In the genomic region with DNA sequence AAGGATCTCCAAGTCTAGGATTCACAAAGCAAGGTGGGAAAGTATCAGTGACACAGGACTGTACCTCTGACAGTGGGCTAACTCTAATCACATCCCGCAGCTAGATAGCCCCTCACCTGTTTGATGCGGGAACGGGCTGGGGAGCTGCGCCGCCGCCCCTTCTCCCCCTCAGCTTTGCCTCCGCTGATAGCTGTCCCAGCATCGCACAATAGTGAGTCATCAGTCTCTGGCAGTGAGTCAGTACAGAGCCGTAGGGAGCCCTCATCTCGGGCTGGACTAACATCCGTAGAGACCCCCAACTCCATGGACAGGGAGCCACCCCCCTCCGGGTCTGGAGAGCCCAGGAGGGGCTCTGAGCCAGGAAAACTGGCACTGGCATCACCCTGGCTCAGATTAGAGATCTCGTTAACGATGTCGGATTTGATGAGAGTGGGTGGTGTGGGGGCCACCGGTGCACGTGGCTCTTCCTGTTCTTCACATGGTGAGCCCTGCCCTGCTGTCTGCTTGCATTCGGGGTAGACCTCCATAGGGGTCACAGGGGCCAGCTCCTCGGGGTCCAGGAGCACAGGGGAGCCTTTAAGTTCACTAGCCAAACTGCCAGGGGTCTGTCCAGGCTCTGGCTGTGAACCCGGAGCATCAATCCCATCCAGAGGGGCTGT, we compare ENCODE assay signal across 18 cellular contexts. TPM values are rescaled to one million over a fixed set of nuclear protein-coding genes. Genes with fewer than 3 reads are reported as not detected.
DNase-seq lines count a peak whose midpoint lies in the region; ATAC-seq and TF ChIP-seq lines count a peak whose summit lies in the region.
"Had no signal": no experiment of that assay in that cellular context is flagged by ENCODE, and none has a peak within 500 bp of the region (broad histone marks: within the 10 kb centered on the region; RNA-seq: fewer than 3 reads in every experiment).

No MANE protein-coding gene starts in this region.

- no peaks in the 10 kb centered on the region for H3K27me3 ChIP-seq in SJSA1 (replicated peaks)
- H3K27me3 ChIP-seq in fibroblast of lung (ENCODE audit: control insufficient read depth, insufficient read depth, low read length), result no peaks in the 10 kb centered on the region
- H3K27me3 ChIP-seq: gastroesophageal sphincter, SJCRH30 had no signal

- no peak overlapping the region for H3K4me2 ChIP-seq in fibroblast of lung (ENCODE audit: extremely low read depth, insufficient read depth, low read length)

- H4K20me1 ChIP-seq in fibroblast of lung (ENCODE audit: control insufficient read depth, extremely low read depth, insufficient read depth, low read length), result peaks cover 3% of the 10 kb centered on the region

- peaks cover 18% of the 10 kb centered on the region for H3K79me2 ChIP-seq in fibroblast of lung (ENCODE audit: control insufficient read depth, insufficient read depth, low read length)

- DNase-seq in EH (ENCODE audit: low read depth) (peak; percentile 76), SJSA1 (ENCODE audit: low read depth in 1 of 2, low spot score in 2 of 2) (peak; percentile 37 to 63), fibroblast of lung (ENCODE audit: low read depth in 2 of 2) (peak; percentile 51 to 79), sciatic nerve (ENCODE audit: low spot score) (no peak), NOMO-1 (lab: John Stamatoyannopoulos, UW; ENCODE audit: unreplicated experiment in 2 of 2) (no peak), CD1c-positive myeloid dendritic cell (ENCODE audit: extremely low spot score) (no peak), HT-29 (ENCODE audit: low spot score) (no peak)
- DNase-seq: COR-L47, KBM-7, naive B cell, NCI-H187 treated with DMSO at 0.1 percent for 48 hours, retina, SJCRH30 had no signal

- peak; percentile 25 for ATAC-seq in sciatic nerve
- no peak for ATAC-seq in HG02852 (IDR thresholded peaks at IDR 0.05; ENCODE audit: unreplicated experiment)
- ATAC-seq: activated naive CD4-positive, alpha-beta T cell treated with anti-CD3 and anti-CD28 coated beads, Interleukin-2, amount 50 U/mL, for 72 hours; gastroesophageal sphincter had no signal

- H3K36me3 ChIP-seq in SJSA1, result peaks cover 100% of the 10 kb centered on the region
- H3K36me3 ChIP-seq in fibroblast of lung (ENCODE audit: control insufficient read depth, insufficient read depth, low read length), result peaks cover 60% of the 10 kb centered on the region

- H3K27ac ChIP-seq in SJSA1 (peak overlapping the region; percentile 27), fibroblast of lung (ENCODE audit: insufficient read depth, low read length) (no peak overlapping the region)
- H3K27ac ChIP-seq: coronary artery, gastroesophageal sphincter, SJCRH30, VCaP had no signal

- H3K9me3 ChIP-seq in SJSA1 (replicated peaks) (no peaks in the 10 kb centered on the region), fibroblast of lung (ENCODE audit: control insufficient read depth, insufficient read depth, low read depth, low read length) (no peaks in the 10 kb centered on the region)
- H3K9me3 ChIP-seq: gastroesophageal sphincter, SJCRH30 had no signal

- intact Hi-C loops in sciatic nerve (cut with DNase I), result no loop called here

- H3K4me3 ChIP-seq in SJSA1 (no peak overlapping the region), fibroblast of lung (replicated peaks in 1 of 4; ENCODE audit: control extremely low read depth in 1 of 4, insufficient read depth in 1 of 4, low read depth in 3 of 4, low read length in 4 of 4) (no peak overlapping the region)
- H3K4me3 ChIP-seq: coronary artery, gastroesophageal sphincter, SJCRH30 had no signal

- no peak overlapping the region for H2AFZ ChIP-seq in fibroblast of lung (ENCODE audit: low read length)

- no peak for TF ChIP-seq CTCF in fibroblast of lung (conservative IDR thresholded peaks at IDR 0.05 in 1 of 2, IDR thresholded peaks at IDR 0.05 in 1 of 2; ENCODE audit: low read depth in 1 of 2, low read length in 2 of 2)

- H3K4me1 ChIP-seq in SJSA1 (replicated peaks) (peaks cover 11% of the 10 kb centered on the region), fibroblast of lung (ENCODE audit: control insufficient read depth, extremely low read depth, insufficient read depth, low read length) (peaks cover 3% of the 10 kb centered on the region)
- H3K4me1 ChIP-seq: SJCRH30 had no signal

- no peak overlapping the region for H3K9ac ChIP-seq in fibroblast of lung (ENCODE audit: insufficient read depth, low read length)

RNA-seq across cellular contexts. Expression of a gene that starts 10.9 kb away (rescaled TPM):
- 19.9 and 22.6 TPM in 2 replicates for total RNA-seq in SJSA1 (2014; rRNA removed; shearing (Covaris generic))
- total RNA-seq in fibroblast of lung (21.1 and 33.0 TPM in 2 replicates), sciatic nerve (123 TPM)
- polyA plus RNA-seq in fibroblast of lung, result 7.3 and 10.0 TPM in 2 replicates
- 13.4 and 14.1 TPM in 2 replicates for polyA plus RNA-seq in fibroblast of lung (2012)
- 41.0 and 50.0 TPM in 2 replicates for polyA minus RNA-seq in fibroblast of lung (ENCODE audit: low replicate concordance)
- total RNA-seq in HT-29 (2014; rRNA removed; shearing (Covaris generic)), result 28.3 and 32.4 TPM in 2 replicates

RNA-seq across cellular contexts. Expression of a gene that starts 20.1 kb away (rescaled TPM):
- 0.34 and 2.5 TPM in 2 replicates for total RNA-seq in SJSA1 (2014; rRNA removed; shearing (Covaris generic))
- total RNA-seq in fibroblast of lung (0.33 and 0.51 TPM in 2 replicates), sciatic nerve (2.7 TPM)
- 0.28 and 0.41 TPM in 2 replicates for polyA plus RNA-seq in fibroblast of lung
- polyA plus RNA-seq in fibroblast of lung (2012), result 0.37 and 0.39 TPM in 2 replicates
- polyA minus RNA-seq in fibroblast of lung (ENCODE audit: low replicate concordance), result not detected in 2 replicates
- total RNA-seq in HT-29 (2014; rRNA removed; shearing (Covaris generic)), result 1.4 and 1.7 TPM in 2 replicates

RNA-seq across cellular contexts. Expression of a gene that starts 31.1 kb away (rescaled TPM):
- total RNA-seq in SJSA1 (2014; rRNA removed; shearing (Covaris generic)), result 36.4 and 47.3 TPM in 2 replicates
- total RNA-seq in fibroblast of lung, result 65.2 and 76.5 TPM in 2 replicates
- polyA plus RNA-seq in fibroblast of lung, result 107 and 110 TPM in 2 replicates
- 85.7 and 86.3 TPM in 2 replicates for polyA plus RNA-seq in fibroblast of lung (2012)
- polyA minus RNA-seq in fibroblast of lung (ENCODE audit: low replicate concordance), result 27.5 and 35.6 TPM in 2 replicates
- 46.4 TPM for total RNA-seq in sciatic nerve
- 38.4 and 50.4 TPM in 2 replicates for total RNA-seq in HT-29 (2014; rRNA removed; shearing (Covaris generic))

RNA-seq across cellular contexts. Expression of a gene that starts 44.9 kb away (rescaled TPM):
- total RNA-seq in SJSA1 (2014; rRNA removed; shearing (Covaris generic)), result not detected in 2 replicates
- total RNA-seq in fibroblast of lung, result under 0.01 TPM in 2 replicates
- polyA plus RNA-seq in fibroblast of lung, result 0.01 TPM in 2 replicates
- polyA plus RNA-seq in fibroblast of lung (2012), result not detected in 2 replicates
- not detected in 2 replicates for polyA minus RNA-seq in fibroblast of lung (ENCODE audit: low replicate concordance)
- total RNA-seq in sciatic nerve, result 54.5 TPM
- total RNA-seq in HT-29 (2014; rRNA removed; shearing (Covaris generic)), result 0.28 TPM in 1 of 2 replicates, not detected in the other

RNA-seq across cellular contexts. Expression of a gene that starts 50.5 kb away (rescaled TPM):
- 0.34 TPM in 1 of 2 replicates, not detected in the other for total RNA-seq in SJSA1 (2014; rRNA removed; shearing (Covaris generic))
- total RNA-seq in fibroblast of lung (under 0.01 TPM in 2 replicates), sciatic nerve (not detected)
- polyA plus RNA-seq in fibroblast of lung, result 0.05 and 0.09 TPM in 2 replicates
- polyA plus RNA-seq in fibroblast of lung (2012), result 0.07 TPM in 2 replicates
- polyA minus RNA-seq in fibroblast of lung (ENCODE audit: low replicate concordance), result 0.33 TPM in 1 of 2 replicates, not detected in the other
- total RNA-seq in HT-29 (2014; rRNA removed; shearing (Covaris generic)), result 0.66 and 0.83 TPM in 2 replicates
- total RNA-seq: gastroesophageal sphincter had no signal

Comparison
In these comparisons a context has a peak if more than half of its experiments do, and no peak if none do; other contexts are left out.
1. DNase-seq: peak in EH (single experiment), SJSA1 (2 of 2) and fibroblast of lung (2 of 2); none in sciatic nerve (single experiment), NOMO-1 (0 of 2), CD1c-positive myeloid dendritic cell (single experiment) and HT-29 (single experiment).